ENCODE assay signal across 2 cellular contexts in the genomic region with DNA sequence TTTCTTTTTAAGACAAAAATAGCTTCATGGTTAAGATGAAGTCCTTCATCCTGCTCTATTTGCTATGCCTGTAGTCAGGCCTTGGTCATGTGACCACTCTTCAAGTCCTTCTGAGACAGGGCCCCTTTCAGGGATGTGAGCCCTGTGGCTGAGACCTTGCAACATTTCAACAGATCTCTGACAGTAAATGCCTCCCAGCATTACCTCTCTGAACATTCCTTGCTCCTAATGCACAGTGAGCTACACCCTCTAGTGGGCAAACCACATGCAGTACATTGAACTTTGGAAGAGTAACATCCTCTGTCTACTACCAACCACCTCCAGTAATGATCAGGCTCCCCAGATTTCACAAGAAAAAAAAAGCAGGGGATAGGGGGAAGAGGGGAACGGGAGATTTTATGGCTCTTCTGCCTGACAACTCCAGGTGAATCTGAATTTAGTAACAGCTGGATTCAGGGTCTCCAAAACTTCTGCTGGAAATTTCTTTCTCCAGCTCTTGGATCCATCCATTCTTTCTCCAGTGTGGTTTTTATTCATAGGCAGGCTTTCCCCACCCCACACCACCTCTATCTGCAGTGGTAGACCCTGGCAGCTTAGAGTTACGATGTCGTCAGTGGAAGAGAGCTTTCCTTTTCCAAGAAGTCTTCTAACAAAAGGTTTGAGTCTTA.
TF ChIP-seq lines count a peak whose summit lies in the region.

No MANE protein-coding gene starts in this region.

TF ChIP-seq in HEK293, 187 proteins besides CTCF, POLR2A, EP300 and RAD21:
- TF ChIP-seq, protein P1, sequence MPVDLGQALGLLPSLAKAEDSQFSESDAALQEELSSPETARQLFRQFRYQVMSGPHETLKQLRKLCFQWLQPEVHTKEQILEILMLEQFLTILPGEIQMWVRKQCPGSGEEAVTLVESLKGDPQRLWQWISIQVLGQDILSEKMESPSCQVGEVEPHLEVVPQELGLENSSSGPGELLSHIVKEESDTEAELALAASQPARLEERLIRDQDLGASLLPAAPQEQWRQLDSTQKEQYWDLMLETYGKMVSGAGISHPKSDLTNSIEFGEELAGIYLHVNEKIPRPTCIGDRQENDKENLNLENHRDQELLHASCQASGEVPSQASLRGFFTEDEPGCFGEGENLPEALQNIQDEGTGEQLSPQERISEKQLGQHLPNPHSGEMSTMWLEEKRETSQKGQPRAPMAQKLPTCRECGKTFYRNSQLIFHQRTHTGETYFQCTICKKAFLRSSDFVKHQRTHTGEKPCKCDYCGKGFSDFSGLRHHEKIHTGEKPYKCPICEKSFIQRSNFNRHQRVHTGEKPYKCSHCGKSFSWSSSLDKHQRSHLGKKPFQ (tag by site-specific recombination; IDR thresholded peaks at IDR 0.05), result no peak
- TF ChIP-seq ZNF335 (tag by site-specific recombination; conservative IDR thresholded peaks at IDR 0.05) (0 out of 2 replicates have a peak, but pooled peaks have one; percentile 18), ZNF148 (tag by site-specific recombination; IDR thresholded peaks at IDR 0.05; ENCODE audit: borderline replicate concordance) (no peak), ZNF16 (tag by site-specific recombination; IDR thresholded peaks at IDR 0.05; ENCODE audit: low read depth) (no peak), ZNF426 (tag by site-specific recombination; IDR thresholded peaks at IDR 0.05) (no peak), SCRT1 (tag by site-specific recombination; IDR thresholded peaks at IDR 0.05; ENCODE audit: borderline replicate concordance) (no peak), ZNF768 (tag by site-specific recombination; IDR thresholded peaks at IDR 0.05) (peak; percentile 77), ZNF580 (tag by site-specific recombination; IDR thresholded peaks at IDR 0.05) (no peak), ZNF654 (tag by site-specific recombination; IDR thresholded peaks at IDR 0.05; ENCODE audit: low read depth) (peak; percentile 80), SCRT2 (tag by site-specific recombination; IDR thresholded peaks at IDR 0.05) (peak; percentile 15; the same call in 1 of the 2 replicates), ZNF2 (tag by site-specific recombination; IDR thresholded peaks at IDR 0.05) (no peak), ZNF707 (tag by site-specific recombination; IDR thresholded peaks at IDR 0.05) (no peak), ZNF660 (tag by site-specific recombination; IDR thresholded peaks at IDR 0.05) (peak; percentile 67; the same call in 1 of the 2 replicates), ZNF664 (tag by site-specific recombination; IDR thresholded peaks at IDR 0.05) (no peak)

TF ChIP-seq in SK-N-SH, 30 proteins besides CTCF, POLR2A, EP300 and RAD21 (continued from another document):
- TF ChIP-seq, protein P2, sequence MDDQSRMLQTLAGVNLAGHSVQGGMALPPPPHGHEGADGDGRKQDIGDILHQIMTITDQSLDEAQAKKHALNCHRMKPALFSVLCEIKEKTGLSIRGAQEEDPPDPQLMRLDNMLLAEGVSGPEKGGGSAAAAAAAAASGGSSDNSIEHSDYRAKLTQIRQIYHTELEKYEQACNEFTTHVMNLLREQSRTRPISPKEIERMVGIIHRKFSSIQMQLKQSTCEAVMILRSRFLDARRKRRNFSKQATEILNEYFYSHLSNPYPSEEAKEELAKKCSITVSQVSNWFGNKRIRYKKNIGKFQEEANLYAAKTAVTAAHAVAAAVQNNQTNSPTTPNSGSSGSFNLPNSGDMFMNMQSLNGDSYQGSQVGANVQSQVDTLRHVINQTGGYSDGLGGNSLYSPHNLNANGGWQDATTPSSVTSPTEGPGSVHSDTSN (IDR thresholded peaks at IDR 0.05), result no peak
- TF ChIP-seq USF1 (IDR thresholded peaks at IDR 0.05; ENCODE audit: borderline replicate concordance, low read depth) (no peak), GATA2 (CRISPR knock-in tag; IDR thresholded peaks at IDR 0.05) (no peak), RCOR1 (IDR thresholded peaks at IDR 0.05; ENCODE audit: low read length) (0 out of 2 replicates have a peak, but pooled peaks have one; percentile 12), SMC3 (IDR thresholded peaks at IDR 0.05; ENCODE audit: low read depth, low read length) (peak; percentile 78), TAF1 (IDR thresholded peaks at IDR 0.05; ENCODE audit: borderline replicate concordance, low read depth, low read length) (no peak)
- TF ChIP-seq, protein P3, sequence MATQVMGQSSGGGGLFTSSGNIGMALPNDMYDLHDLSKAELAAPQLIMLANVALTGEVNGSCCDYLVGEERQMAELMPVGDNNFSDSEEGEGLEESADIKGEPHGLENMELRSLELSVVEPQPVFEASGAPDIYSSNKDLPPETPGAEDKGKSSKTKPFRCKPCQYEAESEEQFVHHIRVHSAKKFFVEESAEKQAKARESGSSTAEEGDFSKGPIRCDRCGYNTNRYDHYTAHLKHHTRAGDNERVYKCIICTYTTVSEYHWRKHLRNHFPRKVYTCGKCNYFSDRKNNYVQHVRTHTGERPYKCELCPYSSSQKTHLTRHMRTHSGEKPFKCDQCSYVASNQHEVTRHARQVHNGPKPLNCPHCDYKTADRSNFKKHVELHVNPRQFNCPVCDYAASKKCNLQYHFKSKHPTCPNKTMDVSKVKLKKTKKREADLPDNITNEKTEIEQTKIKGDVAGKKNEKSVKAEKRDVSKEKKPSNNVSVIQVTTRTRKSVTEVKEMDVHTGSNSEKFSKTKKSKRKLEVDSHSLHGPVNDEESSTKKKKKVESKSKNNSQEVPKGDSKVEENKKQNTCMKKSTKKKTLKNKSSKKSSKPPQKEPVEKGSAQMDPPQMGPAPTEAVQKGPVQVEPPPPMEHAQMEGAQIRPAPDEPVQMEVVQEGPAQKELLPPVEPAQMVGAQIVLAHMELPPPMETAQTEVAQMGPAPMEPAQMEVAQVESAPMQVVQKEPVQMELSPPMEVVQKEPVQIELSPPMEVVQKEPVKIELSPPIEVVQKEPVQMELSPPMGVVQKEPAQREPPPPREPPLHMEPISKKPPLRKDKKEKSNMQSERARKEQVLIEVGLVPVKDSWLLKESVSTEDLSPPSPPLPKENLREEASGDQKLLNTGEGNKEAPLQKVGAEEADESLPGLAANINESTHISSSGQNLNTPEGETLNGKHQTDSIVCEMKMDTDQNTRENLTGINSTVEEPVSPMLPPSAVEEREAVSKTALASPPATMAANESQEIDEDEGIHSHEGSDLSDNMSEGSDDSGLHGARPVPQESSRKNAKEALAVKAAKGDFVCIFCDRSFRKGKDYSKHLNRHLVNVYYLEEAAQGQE (IDR thresholded peaks at IDR 0.05; ENCODE audit: low read depth, low read length), result no peak
